Comparison of ENCODE assay signal across 19 cellular contexts in the genomic region with DNA sequence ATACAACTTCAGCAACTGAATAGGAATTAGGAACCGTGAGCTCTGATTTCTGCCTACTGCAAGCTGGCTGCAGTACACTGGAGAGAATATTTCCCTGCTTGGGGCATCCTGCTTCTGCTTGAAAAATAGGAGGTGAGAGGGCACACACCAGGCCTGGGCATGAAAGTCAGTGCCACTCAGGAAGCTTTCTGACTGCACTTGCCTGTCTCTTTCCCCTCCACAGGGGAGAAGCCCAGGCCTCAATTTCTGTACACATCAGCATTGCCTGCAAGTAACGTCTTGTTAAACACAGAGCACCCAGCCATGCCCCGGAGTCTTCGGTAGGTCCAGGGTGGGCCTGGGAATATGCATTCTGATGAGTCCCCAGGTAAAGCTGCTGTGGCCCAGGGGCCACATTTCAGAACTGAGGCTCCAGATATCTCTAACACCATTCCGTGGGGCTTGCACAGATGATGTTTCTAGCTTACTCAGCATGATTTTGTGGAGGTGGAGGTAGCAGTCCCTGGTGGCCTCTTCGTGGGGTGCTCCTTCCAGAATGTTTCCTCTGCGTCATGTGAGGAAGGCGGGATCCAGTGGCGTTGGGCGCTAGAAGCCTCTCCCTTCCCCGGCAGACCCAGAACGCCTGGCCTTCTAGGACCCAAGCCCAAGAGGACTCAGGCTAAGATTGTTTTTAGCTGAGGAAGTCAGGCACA.
DNase-seq lines count a peak whose midpoint lies in the region; ATAC-seq, FAIRE-seq and TF ChIP-seq lines count a peak whose summit lies in the region.
"Had no signal": no experiment of that assay in that cellular context is flagged by ENCODE, and none has a peak within 500 bp of the region (broad histone marks: within the 10 kb centered on the region; RNA-seq: fewer than 3 reads in every experiment).

No MANE protein-coding gene starts in this region.

- no peak overlapping the region for H3K4me3 ChIP-seq in esophagus squamous epithelium
- H3K4me3 ChIP-seq: heart right ventricle, MG63 had no signal

- 64 to 70% methylated on average over 4 to 12 of the region's 12 CpGs for WGBS in esophagus squamous epithelium, 2 donors

- peak; percentile 19 for DNase-seq in D721Med (ENCODE audit: insufficient read length, low spot score)
- DNase-seq in NCI-H2107 treated with DMSO at 0.1 percent for 48 hours (lab: John Stamatoyannopoulos, UW; ENCODE audit: unreplicated experiment) = peak; percentile 73
- no peak for DNase-seq in esophagus squamous epithelium (lab: John Stamatoyannopoulos, UW)
- peak; percentile 44 for DNase-seq in posterior vena cava (ENCODE audit: low spot score)
- DNase-seq in putamen (ENCODE audit: low spot score) = no peak
- no peak for DNase-seq in kidney glomerular epithelial cell (lab: John Stamatoyannopoulos, UW)
- DNase-seq: activated B cell treated with CpG ODN at 0.5 μM for 24 hours; activated gamma-delta T cell; amniotic stem cell; effector CD8-positive, alpha-beta T cell; heart right ventricle; MG63; natural killer cell; NCI-H187 treated with DMSO at 0.1 percent for 48 hours; NCI-H446; SIG-M5; stimulated activated naive B cell treated with anti-CD40 and anti-IgM and Interleukin-4, amounts not matched to agents 10 μg/mL and 1 μg/mL and 100 μg/mL, for 72 hours; T-helper 2 cell had no signal

- no peaks in the 10 kb centered on the region for H3K9me3 ChIP-seq in esophagus squamous epithelium
- H3K9me3 ChIP-seq: heart right ventricle, MG63 had no signal

- TF ChIP-seq CTCF in D721Med (IDR thresholded peaks at IDR 0.05; ENCODE audit: insufficient read depth, missing control alignments) (no peak), esophagus squamous epithelium (IDR thresholded peaks at IDR 0.05) (no peak)

- H3K36me3 ChIP-seq in esophagus squamous epithelium = no peaks in the 10 kb centered on the region
- H3K36me3 ChIP-seq: heart right ventricle, MG63 had no signal

- H3K27ac ChIP-seq in esophagus squamous epithelium = peak overlapping the region in 3 of 4 donors; percentile 1 to 55 (median 12)
- H3K27ac ChIP-seq: heart right ventricle had no signal

- no peak for FAIRE-seq in D721Med (lab: Jason Lieb, UNC)

- peaks cover 20 to 30% (median 21%) of the 10 kb centered on the region in 3 donors for H3K4me1 ChIP-seq in esophagus squamous epithelium

- intact Hi-C loops in esophagus squamous epithelium (cut with DNase I) (no loop called here), posterior vena cava (cut with DNase I) (no loop called here)

- no peak for ATAC-seq in HG03139 (IDR thresholded peaks at IDR 0.05; ENCODE audit: unreplicated experiment)
- ATAC-seq: natural killer cell; stimulated activated naive B cell treated with anti-CD40 and anti-IgM and Interleukin-4, amounts not matched to agents 10 μg/mL and 1 μg/mL and 100 μg/mL, for 72 hours had no signal

- TF ChIP-seq POLR2A in esophagus squamous epithelium (IDR thresholded peaks at IDR 0.05) = no peak

- H3K27me3 ChIP-seq in esophagus squamous epithelium = no peaks in the 10 kb centered on the region
- H3K27me3 ChIP-seq: heart right ventricle, MG63 had no signal

Comparison
In these comparisons a context has a peak if more than half of its experiments do, and no peak if none do; other contexts are left out.
1. DNase-seq: peak in D721Med (single experiment), NCI-H2107 treated with DMSO at 0.1 percent for 48 hours (single experiment) and posterior vena cava (single experiment); none in esophagus squamous epithelium (single experiment), putamen (single experiment) and kidney glomerular epithelial cell (single experiment).